ENCODE assay signal across 9 cellular contexts in genomic region chr1:26360051-26360806, GRCh38. TPM values are rescaled to one million over a fixed set of nuclear protein-coding genes. Genes with fewer than 3 reads are reported as not detected.
DNase-seq lines count a peak whose midpoint lies in the region; ATAC-seq and TF ChIP-seq lines count a peak whose summit lies in the region.
"Had no signal": no experiment of that assay in that cellular context is flagged by ENCODE, and none has a peak within 500 bp of the region (broad histone marks: within the 10 kb centered on the region; RNA-seq: fewer than 3 reads in every experiment).

No MANE protein-coding gene starts in this region.

- no peak overlapping the region for H2BK120ac ChIP-seq in mesendoderm (ENCODE audit: low read depth, low read length)

- H3K4me3 Mint-ChIP-seq in activated naive CD8-positive, alpha-beta T cell treated with anti-CD3 and anti-CD28 coated beads, Interleukin-2, amount 50 U/mL, for 24 hours: peak overlapping the region; percentile 44

- no peaks in the 10 kb centered on the region for H3K79me1 ChIP-seq in mesendoderm (ENCODE audit: low read length)

- peak overlapping the region; percentile 62 for H3K56ac ChIP-seq in mesendoderm (ENCODE audit: low read length)

- H3K27ac Mint-ChIP-seq in activated naive CD8-positive, alpha-beta T cell treated with anti-CD3 and anti-CD28 coated beads, Interleukin-2, amount 50 U/mL, for 24 hours: no peak overlapping the region

- H3K4me1 ChIP-seq in mesendoderm (ENCODE audit: control insufficient read depth, low read depth, low read length) (peaks cover 3% of the 10 kb centered on the region), subcutaneous abdominal adipose tissue (ENCODE audit: control insufficient read depth in 5 of 5, insufficient read depth in 5 of 5, low read length in 5 of 5) (peaks cover 0 to 11% (median 11%) of the 10 kb centered on the region in 5 donors), ovary (ENCODE audit: insufficient read depth) (peaks cover 2% of the 10 kb centered on the region)

- intact Hi-C loops in sciatic nerve (cut with DNase I) (no loop called here), ovary (cut with DNase I) (no loop called here)

- H3K27me3 ChIP-seq in mesendoderm (ENCODE audit: insufficient read depth, low read length, poor library complexity): no peaks in the 10 kb centered on the region
- peaks cover 31 to 65% (median 44%) of the 10 kb centered on the region in 5 donors for H3K27me3 ChIP-seq in subcutaneous abdominal adipose tissue (ENCODE audit: control insufficient read depth in 5 of 5, insufficient read depth in 4 of 5, low read length in 5 of 5)
- H3K27me3 ChIP-seq in ovary: no peaks in the 10 kb centered on the region

- H3K36me3 Mint-ChIP-seq in activated naive CD8-positive, alpha-beta T cell treated with anti-CD3 and anti-CD28 coated beads, Interleukin-2, amount 50 U/mL, for 24 hours (ENCODE audit: low read depth): no peaks in the 10 kb centered on the region

- H4K5ac ChIP-seq in mesendoderm (ENCODE audit: low read length): no peak overlapping the region

- no peaks in the 10 kb centered on the region for H3K79me2 ChIP-seq in mesendoderm (ENCODE audit: control insufficient read depth, insufficient read depth, low read length)

- peak overlapping the region; percentile 5 for H3K18ac ChIP-seq in mesendoderm (ENCODE audit: low read length)

- peaks cover 51% of the 10 kb centered on the region for H3K4me1 Mint-ChIP-seq in activated naive CD8-positive, alpha-beta T cell treated with anti-CD3 and anti-CD28 coated beads, Interleukin-2, amount 50 U/mL, for 24 hours

- TF ChIP-seq CTCF in ovary (IDR thresholded peaks at IDR 0.05): no peak

- ATAC-seq in activated naive CD8-positive, alpha-beta T cell treated with anti-CD3 and anti-CD28 coated beads, Interleukin-2, amount 50 U/mL, for 24 hours: no peak
- ATAC-seq in sciatic nerve: no peak
- ATAC-seq: A549 had no signal

- H4K8ac ChIP-seq in mesendoderm (ENCODE audit: low read depth, low read length): no peak overlapping the region

- H2BK15ac ChIP-seq in mesendoderm (replicated peaks; ENCODE audit: low read depth): no peak overlapping the region

- TF ChIP-seq POLR2A in ovary (IDR thresholded peaks at IDR 0.05): no peak

- H3K27ac ChIP-seq in mesendoderm (ENCODE audit: low read depth, low read length) (no peak overlapping the region), subcutaneous abdominal adipose tissue (ENCODE audit: low read depth, low read length) (no peak overlapping the region), ovary (no peak overlapping the region)

- H2BK5ac ChIP-seq in mesendoderm (ENCODE audit: low read length): no peak overlapping the region

- H3K9ac ChIP-seq in mesendoderm (ENCODE audit: low read length) (peak overlapping the region; percentile 45), subcutaneous abdominal adipose tissue (ENCODE audit: low read length in 5 of 5) (no peak overlapping the region)

- H3K27me3 Mint-ChIP-seq in activated naive CD8-positive, alpha-beta T cell treated with anti-CD3 and anti-CD28 coated beads, Interleukin-2, amount 50 U/mL, for 24 hours: peaks cover 24% of the 10 kb centered on the region

- no peak for TF ChIP-seq EP300 in ovary (IDR thresholded peaks at IDR 0.05)

- H3K9me3 Mint-ChIP-seq in activated naive CD8-positive, alpha-beta T cell treated with anti-CD3 and anti-CD28 coated beads, Interleukin-2, amount 50 U/mL, for 24 hours: no peaks in the 10 kb centered on the region

- DNase-seq in NCI-H2227 (lab: John Stamatoyannopoulos, UW; ENCODE audit: unreplicated experiment) (peak; percentile 66), NCI-H2227 treated with DMSO at 0.1 percent for 48 hours (lab: John Stamatoyannopoulos, UW) (no peak), mesendoderm (peak; percentile 55), AG08395 (ENCODE audit: low spot score) (no peak), sciatic nerve (ENCODE audit: low spot score) (no peak), ovary (no peak)
- peak; percentile 58 for DNase-seq in activated naive CD8-positive, alpha-beta T cell treated with anti-CD3 and anti-CD28 coated beads, Interleukin-2, amount 50 U/mL, for 24 hours

- H2AK5ac ChIP-seq in mesendoderm (ENCODE audit: low read length): no peak overlapping the region

- H3K23ac ChIP-seq in mesendoderm (ENCODE audit: low read length): no peak overlapping the region

- H3K36me3 ChIP-seq in mesendoderm (ENCODE audit: control insufficient read depth, insufficient read depth, low read length): no peaks in the 10 kb centered on the region
- H3K36me3 ChIP-seq in subcutaneous abdominal adipose tissue (ENCODE audit: control insufficient read depth in 5 of 5, insufficient read depth in 5 of 5, low read length in 5 of 5): no peaks in the 10 kb centered on the region
- H3K36me3 ChIP-seq in ovary: no peaks in the 10 kb centered on the region

- no CpG with 5 or more reads among the region's 62 CpGs for WGBS in mesendoderm (ENCODE audit: extremely low coverage, insufficient coverage, low lambda C conversion rate)
- WGBS in ovary, 3 donors: 1 to 2% (median 2%) methylated on average over 51 to 62 of the region's 62 CpGs

- no peaks in the 10 kb centered on the region for H3K9me3 ChIP-seq in subcutaneous abdominal adipose tissue (ENCODE audit: control insufficient read depth in 5 of 5, low read length in 5 of 5)
- H3K9me3 ChIP-seq in ovary: no peaks in the 10 kb centered on the region
- H3K9me3 ChIP-seq: A549 had no signal

- no peak overlapping the region for H3K4ac ChIP-seq in mesendoderm (ENCODE audit: low read depth, low read length)

- H3K4me3 ChIP-seq in mesendoderm (ENCODE audit: low read length) (peak overlapping the region; percentile 32), subcutaneous abdominal adipose tissue (ENCODE audit: low read depth in 1 of 5, low read length in 5 of 5) (peak overlapping the region in 3 of 5 donors; percentile 10 to 49 (median 31)), ovary (no peak overlapping the region)
- H3K4me3 ChIP-seq: A549 had no signal

- peak overlapping the region; percentile 46 for H3K4me2 ChIP-seq in mesendoderm (ENCODE audit: low read length)

RNA-seq across cellular contexts. Expression of gene CRYBG2, which starts 6.3 kb away (rescaled TPM):
- 3.8 TPM for polyA plus RNA-seq in mesendoderm (2013, experiment 1 of 2)
- polyA plus RNA-seq in mesendoderm (2013, experiment 2 of 2): 4.4 TPM
- total RNA-seq in sciatic nerve (not detected), ovary (1 to 10 TPM in 1 of 7 donors, under 1 TPM in 1, not detected in 5; 0.23 to 2.3 TPM)
- polyA plus RNA-seq in ovary: under 1 TPM in 1 of 2 donors, not detected in 1; 0.11 TPM

RNA-seq across cellular contexts. Expression of gene ZNF683, which starts 12.3 kb away (rescaled TPM):
- polyA plus RNA-seq in mesendoderm (2013, experiment 1 of 2): 1.4 TPM
- polyA plus RNA-seq in mesendoderm (2013, experiment 2 of 2): 1.5 TPM
- 0.31 TPM for total RNA-seq in sciatic nerve
- total RNA-seq in ovary: under 1 TPM in 3 of 7 donors, not detected in 4; 0.28 to 0.50 (median 0.41) TPM
- under 1 TPM in 1 of 2 donors, not detected in 1; 0.15 TPM for polyA plus RNA-seq in ovary
- polyA plus RNA-seq: A549 had no signal

RNA-seq across cellular contexts. Expression of gene CD52, which starts 42.5 kb away (rescaled TPM):
- polyA plus RNA-seq in mesendoderm (2013, experiment 1 of 2): 6.4 TPM
- polyA plus RNA-seq in mesendoderm (2013, experiment 2 of 2): 5.3 TPM
- total RNA-seq in sciatic nerve (13.2 TPM), ovary (1 to 10 TPM in 6 of 7 donors, not detected in 1; 1.3 to 6.2 (median 2.9) TPM)
- polyA plus RNA-seq in ovary: 10 to 100 TPM in 1 of 2 donors, 1 to 10 TPM in 1; 7.1 to 45.5 TPM
- polyA plus RNA-seq: A549 had no signal

RNA-seq across cellular contexts. Expression of gene LIN28A, which starts 50.4 kb away (rescaled TPM):
- 665 TPM for polyA plus RNA-seq in mesendoderm (2013, experiment 1 of 2)
- 652 TPM for polyA plus RNA-seq in mesendoderm (2013, experiment 2 of 2)
- total RNA-seq in sciatic nerve (not detected), ovary (1 to 10 TPM in 1 of 7 donors, not detected in 6; 1.3 TPM)
- not detected for polyA plus RNA-seq in ovary

RNA-seq across cellular contexts. Expression of gene UBXN11, which starts 53.8 kb away (rescaled TPM):
- 6.0 TPM for polyA plus RNA-seq in mesendoderm (2013, experiment 1 of 2)
- polyA plus RNA-seq in mesendoderm (2013, experiment 2 of 2): 6.4 TPM
- 23.1 TPM for total RNA-seq in sciatic nerve
- 10 to 100 TPM; 17.3 to 37.0 (median 28.8) TPM for total RNA-seq in ovary
- polyA plus RNA-seq in ovary: 10 to 100 TPM in 1 of 2 donors, 1 to 10 TPM in 1; 3.6 to 25.1 TPM

Comparison
In these comparisons a context has a peak if more than half of its experiments do, and no peak if none do; other contexts are left out.
1. DNase-seq: peak in NCI-H2227 (single experiment), activated naive CD8-positive, alpha-beta T cell treated with anti-CD3 and anti-CD28 coated beads, Interleukin-2, amount 50 U/mL, for 24 hours (single experiment) and mesendoderm (single experiment); none in NCI-H2227 treated with DMSO at 0.1 percent for 48 hours (single experiment), AG08395 (single experiment), sciatic nerve (single experiment) and ovary (0 of 5).